ENCODE assay signal across 19 cellular contexts in the genomic region with DNA sequence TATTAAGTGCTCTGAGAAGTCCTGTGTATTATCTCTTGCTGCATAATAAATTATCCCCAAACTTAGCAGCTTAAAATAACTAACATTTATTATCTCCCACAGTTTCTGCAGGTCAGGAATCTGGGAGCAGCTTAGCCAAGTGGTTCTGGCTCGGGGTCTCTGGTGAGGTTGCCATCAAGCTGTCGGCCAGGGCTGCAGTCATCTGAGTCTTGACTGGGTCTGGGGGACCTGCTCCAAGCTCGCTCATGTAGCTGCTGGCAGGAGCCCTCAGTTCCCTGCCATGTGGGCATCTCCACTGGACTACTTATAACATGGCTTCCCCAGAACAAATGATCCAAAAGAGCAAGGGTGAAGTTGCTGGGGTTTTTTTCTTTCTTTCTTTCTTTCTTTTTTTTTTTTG.
DNase-seq lines count a peak whose midpoint lies in the region; ATAC-seq, FAIRE-seq and TF ChIP-seq lines count a peak whose summit lies in the region.
"Had no signal": no experiment of that assay in that cellular context is flagged by ENCODE, and none has a peak within 500 bp of the region (broad histone marks: within the 10 kb centered on the region; RNA-seq: fewer than 3 reads in every experiment).

No MANE protein-coding gene starts in this region.

- H3K4me3 Mint-ChIP-seq in nephron: no peak overlapping the region
- H3K4me3 Mint-ChIP-seq: CD4-positive, CD25-positive, alpha-beta regulatory T cell had no signal

- intact Hi-C loops in left ventricle myocardium inferior (cut with micrococcal nuclease) (no loop called here), body of pancreas (cut with DNase I) (no loop called here)

- no peak overlapping the region for H3K4me3 ChIP-seq in cardiac muscle cell
- no peak overlapping the region for H3K4me3 ChIP-seq in left ventricle myocardium inferior
- H3K4me3 ChIP-seq in RWPE2 (ENCODE audit: severe bottlenecking): no peak overlapping the region
- H3K4me3 ChIP-seq in body of pancreas: no peak overlapping the region
- H3K4me3 ChIP-seq: PC-9, SJCRH30 had no signal

- peak overlapping the region; percentile 76 to 98 (median 96) for H3K27ac Mint-ChIP-seq in nephron
- H3K27ac Mint-ChIP-seq: CD4-positive, CD25-positive, alpha-beta regulatory T cell had no signal

- H3K4me1 ChIP-seq in cardiac muscle cell (ENCODE audit: low read depth) (peaks cover 22% of the 10 kb centered on the region), left ventricle myocardium inferior (peaks cover 18% of the 10 kb centered on the region), RWPE2 (ENCODE audit: insufficient read depth, poor library complexity, severe bottlenecking) (peaks cover 10% of the 10 kb centered on the region), body of pancreas (peaks cover 13% of the 10 kb centered on the region)

- no peak for TF ChIP-seq POLR2A in body of pancreas (IDR thresholded peaks at IDR 0.05)

- H3K27me3 ChIP-seq in cardiac muscle cell (no peaks in the 10 kb centered on the region), left ventricle myocardium inferior (ENCODE audit: low read depth) (no peaks in the 10 kb centered on the region), RWPE2 (ENCODE audit: insufficient read depth, poor library complexity, severe bottlenecking) (no peaks in the 10 kb centered on the region), body of pancreas (no peaks in the 10 kb centered on the region)
- H3K27me3 ChIP-seq: SJCRH30 had no signal

- 90 to 95% methylated on average over 3 of the region's 3 CpGs for WGBS in body of pancreas, 2 donors

- no peak for DNase-seq in cardiac muscle cell (ENCODE audit: low read depth in 1 of 2, low spot score in 1 of 2)
- DNase-seq in left ventricle myocardium inferior: no peak
- DNase-seq in RWPE2 (ENCODE audit: low spot score): peak; percentile 52
- no peak for DNase-seq in NCI-H510A treated with DMSO at 0.1 percent for 48 hours (lab: John Stamatoyannopoulos, UW)
- no peak for DNase-seq in body of pancreas
- no peak for DNase-seq in D721Med (ENCODE audit: insufficient read length, low spot score)
- DNase-seq: CD4-positive, CD25-positive, alpha-beta regulatory T cell; DMS79; H7; KG1; NCI-H1092; NCI-H1436 treated with DMSO at 0.1 percent for 48 hours; NCI-H1930; NCI-H748 treated with DMSO at 0.1 percent for 48 hours; PC-9; SJCRH30 had no signal

- H3K9me3 Mint-ChIP-seq in nephron: no peaks in the 10 kb centered on the region
- H3K9me3 Mint-ChIP-seq: CD4-positive, CD25-positive, alpha-beta regulatory T cell had no signal

- peaks cover 58% of the 10 kb centered on the region for H3K4me1 Mint-ChIP-seq in nephron
- H3K4me1 Mint-ChIP-seq: CD4-positive, CD25-positive, alpha-beta regulatory T cell had no signal

- H3K36me3 ChIP-seq in cardiac muscle cell: peaks cover 18% of the 10 kb centered on the region
- H3K36me3 ChIP-seq in left ventricle myocardium inferior: peaks cover 11% of the 10 kb centered on the region
- no peaks in the 10 kb centered on the region for H3K36me3 ChIP-seq in RWPE2 (ENCODE audit: low read depth)
- H3K36me3 ChIP-seq in body of pancreas (replicated peaks in 1 of 2; ENCODE audit: insufficient read depth in 1 of 2, low read depth in 2 of 2): no peaks in the 10 kb centered on the region
- H3K36me3 ChIP-seq: SJCRH30 had no signal

- no peak for FAIRE-seq in D721Med (lab: Jason Lieb, UNC)
- FAIRE-seq: HepG2 had no signal

- H3K27ac ChIP-seq in cardiac muscle cell: peak overlapping the region; percentile 81
- no peak overlapping the region for H3K27ac ChIP-seq in left ventricle myocardium inferior (replicated peaks)
- no peak overlapping the region for H3K27ac ChIP-seq in RWPE2 (ENCODE audit: poor library complexity, severe bottlenecking)
- H3K27ac ChIP-seq in body of pancreas: no peak overlapping the region
- H3K27ac ChIP-seq: HL-60, PC-9, SJCRH30 had no signal

- no peak for TF ChIP-seq CTCF in cardiac muscle cell (IDR thresholded peaks at IDR 0.05; ENCODE audit: low read depth, low read length)
- TF ChIP-seq CTCF in left ventricle myocardium inferior (IDR thresholded peaks at IDR 0.05; ENCODE audit: borderline replicate concordance): no peak
- TF ChIP-seq CTCF in RWPE2 (IDR thresholded peaks at IDR 0.05; ENCODE audit: poor library complexity, severe bottlenecking): no peak
- TF ChIP-seq CTCF in nephron (IDR thresholded peaks at IDR 0.05; ENCODE audit: unreplicated experiment in 3 of 3): no peak
- TF ChIP-seq CTCF in body of pancreas (IDR thresholded peaks at IDR 0.05): no peak
- no peak for TF ChIP-seq CTCF in D721Med (IDR thresholded peaks at IDR 0.05; ENCODE audit: insufficient read depth, missing control alignments)

- no peaks in the 10 kb centered on the region for H3K27me3 Mint-ChIP-seq in nephron (ENCODE audit: low read depth)

- ATAC-seq in RWPE2 (ENCODE audit: low read depth): no peak
- ATAC-seq in body of pancreas: no peak
- ATAC-seq: HepG2 had no signal

- no peaks in the 10 kb centered on the region for H3K9me3 ChIP-seq in cardiac muscle cell (ENCODE audit: low read depth)
- no peaks in the 10 kb centered on the region for H3K9me3 ChIP-seq in left ventricle myocardium inferior (replicated peaks)
- no peaks in the 10 kb centered on the region for H3K9me3 ChIP-seq in RWPE2 (ENCODE audit: severe bottlenecking)
- H3K9me3 ChIP-seq in body of pancreas: no peaks in the 10 kb centered on the region
- H3K9me3 ChIP-seq: SJCRH30 had no signal

- H3K36me3 Mint-ChIP-seq in nephron (ENCODE audit: low read depth): peaks cover 19% of the 10 kb centered on the region
- H3K36me3 Mint-ChIP-seq: CD4-positive, CD25-positive, alpha-beta regulatory T cell had no signal
